In genomic region chr6:27687154-27688013, GRCh38 we compare ENCODE assay signal across 8 cellular contexts.
DNase-seq lines count a peak whose midpoint lies in the region; ATAC-seq and TF ChIP-seq lines count a peak whose summit lies in the region.

No MANE protein-coding gene starts in this region.

- peak overlapping the region; percentile 81 for H2AFZ ChIP-seq in DND-41 (ENCODE audit: low read depth, low read length)
- H2AFZ ChIP-seq in neural cell (ENCODE audit: low read depth, low read length) = peak overlapping the region; percentile 90

- peak overlapping the region; percentile 25 to 74 for H3K4me3 ChIP-seq in DND-41 (ENCODE audit: low read depth in 1 of 2, low read length in 2 of 2)
- peak overlapping the region; percentile 81 for H3K4me3 ChIP-seq in Jurkat, Clone E6-1 (ENCODE audit: low read length)
- peak overlapping the region; percentile 58 for H3K4me3 ChIP-seq in fibroblast of pulmonary artery (replicated peaks; ENCODE audit: low read depth, low read length)
- H3K4me3 ChIP-seq in neural cell (ENCODE audit: low read length) = peak overlapping the region; percentile 70
- peak overlapping the region; percentile 41 to 47 (median 45) for H3K4me3 ChIP-seq in stomach

- DNase-seq in DND-41 (peak; percentile 89), RKO (ENCODE audit: low spot score) (peak; percentile 91), activated T-helper 1 cell treated with Interleukin-2 at 50 U/mL for 16 hours (ENCODE audit: low read depth) (peak; percentile 51), fibroblast of pulmonary artery (ENCODE audit: low read depth) (peak; percentile 70), stomach (peak; percentile 56)
- peak; percentile 90 for DNase-seq in Jurkat, Clone E6-1 (ENCODE audit: low read depth, low spot score)

- no peaks in the 10 kb centered on the region for H3K79me2 ChIP-seq in DND-41 (ENCODE audit: insufficient read depth, low read length)
- no peaks in the 10 kb centered on the region for H3K79me2 ChIP-seq in neural cell (replicated peaks; ENCODE audit: insufficient read depth, low read length)

- H3K27me3 ChIP-seq in DND-41 (ENCODE audit: insufficient read depth, low read length, poor library complexity) (no peaks in the 10 kb centered on the region), neural cell (ENCODE audit: insufficient read depth, low read depth, low read length) (peaks cover 14% of the 10 kb centered on the region), stomach (peaks cover 0 to 44% (median 4%) of the 10 kb centered on the region in 3 donors)

- TF ChIP-seq EP300 in neural cell (conservative IDR thresholded peaks at IDR 0.05; ENCODE audit: poor library complexity, severe bottlenecking) = no peak
- no peak for TF ChIP-seq EP300 in stomach (IDR thresholded peaks at IDR 0.05)

- H3K4me2 ChIP-seq in DND-41 (ENCODE audit: insufficient read depth, low read length) (peak overlapping the region; percentile 63), neural cell (ENCODE audit: low read length) (peak overlapping the region; percentile 41)

- H3K9ac ChIP-seq in DND-41 (ENCODE audit: low read depth, low read length) = peak overlapping the region; percentile 60
- H3K9ac ChIP-seq in neural cell (ENCODE audit: low read length) = peak overlapping the region; percentile 72

- H3K27ac ChIP-seq in DND-41 (ENCODE audit: low read length) (peak overlapping the region; percentile 75), neural cell (ENCODE audit: low read length) (peak overlapping the region; percentile 82), stomach (peak overlapping the region in 3 of 5 donors; percentile 18 to 47 (median 47))

- TF ChIP-seq POLR2A in stomach (IDR thresholded peaks at IDR 0.05) = no peak

- ATAC-seq in DND-41 (ENCODE audit: insufficient read depth, low read depth) (peak; percentile 87), GM21723 (IDR thresholded peaks at IDR 0.05; ENCODE audit: unreplicated experiment) (peak; percentile 74)

- peak; percentile 70 for TF ChIP-seq RAD21 in neural cell (conservative IDR thresholded peaks at IDR 0.05)

- H3K9me2 ChIP-seq in neural cell (ENCODE audit: insufficient read depth, low read length) = no peaks in the 10 kb centered on the region

- peak; percentile 92 for TF ChIP-seq CTCF in DND-41 (IDR thresholded peaks at IDR 0.05; ENCODE audit: borderline replicate concordance, extremely low read depth, low read length, poor library complexity, severe bottlenecking)
- peak; percentile 75 for TF ChIP-seq CTCF in fibroblast of pulmonary artery (IDR thresholded peaks at IDR 0.05; ENCODE audit: low read length, missing control alignments)
- TF ChIP-seq CTCF in neural cell (IDR thresholded peaks at IDR 0.05; ENCODE audit: poor library complexity, severe bottlenecking) = peak; percentile 94
- peak in 2 of 7 experiments; percentile 20 to 28 for TF ChIP-seq CTCF in stomach (IDR thresholded peaks at IDR 0.05)

- intact Hi-C loops in stomach (cut with DNase I; ENCODE audit: low total_unique reads) = no loop called here

- no peaks in the 10 kb centered on the region for H3K9me3 ChIP-seq in DND-41 (ENCODE audit: insufficient read depth, low read length, severe bottlenecking)
- no peaks in the 10 kb centered on the region for H3K9me3 ChIP-seq in neural cell (ENCODE audit: low read length)
- H3K9me3 ChIP-seq in stomach = peaks cover 0 to 17% (median 9%) of the 10 kb centered on the region in 4 donors

- H3K4me1 ChIP-seq in DND-41 (ENCODE audit: insufficient read depth, low read length) (peaks cover 24% of the 10 kb centered on the region), stomach (peaks cover 7 to 15% (median 11%) of the 10 kb centered on the region in 4 donors)

- H3K36me3 ChIP-seq in DND-41 (ENCODE audit: insufficient read depth, low read length) (no peaks in the 10 kb centered on the region), neural cell (ENCODE audit: insufficient read depth, low read length) (no peaks in the 10 kb centered on the region), stomach (no peaks in the 10 kb centered on the region)

- no peaks in the 10 kb centered on the region for H4K20me1 ChIP-seq in DND-41 (ENCODE audit: insufficient read depth, low read length)
- no peaks in the 10 kb centered on the region for H4K20me1 ChIP-seq in neural cell (ENCODE audit: insufficient read depth)

- 2 to 10% (median 3%) methylated on average over 18 to 43 of the region's 43 CpGs for WGBS in stomach, 5 donors

- H3F3A ChIP-seq in neural cell (ENCODE audit: insufficient read depth, low read length, poor library complexity, severe bottlenecking) = no peaks in the 10 kb centered on the region

TF ChIP-seq in neural cell, 6 proteins besides CTCF, POLR2A, EP300 and RAD21:
- TF ChIP-seq REST (IDR thresholded peaks at IDR 0.05; ENCODE audit: borderline replicate concordance) (peak; percentile 10), POLR2AphosphoS5 (IDR thresholded peaks at IDR 0.05) (no peak), EZH2 (IDR thresholded peaks at IDR 0.05; ENCODE audit: borderline replicate concordance, insufficient read depth, low read length, poor library complexity, severe bottlenecking) (no peak), SMC3 (conservative IDR thresholded peaks at IDR 0.05; ENCODE audit: poor library complexity) (peak; percentile 78), MXI1 (conservative IDR thresholded peaks at IDR 0.05; ENCODE audit: poor library complexity, severe bottlenecking) (peak; percentile 35), TAF1 (IDR thresholded peaks at IDR 0.05; ENCODE audit: low read depth) (peak; percentile 76)

Comparison
In these comparisons a context has a peak if more than half of its experiments do, and no peak if none do; other contexts are left out.
1. Peak in every context shown above with its lines: DNase-seq, ATAC-seq, H3K4me3 ChIP-seq and H3K27ac ChIP-seq.